In the genomic region with DNA sequence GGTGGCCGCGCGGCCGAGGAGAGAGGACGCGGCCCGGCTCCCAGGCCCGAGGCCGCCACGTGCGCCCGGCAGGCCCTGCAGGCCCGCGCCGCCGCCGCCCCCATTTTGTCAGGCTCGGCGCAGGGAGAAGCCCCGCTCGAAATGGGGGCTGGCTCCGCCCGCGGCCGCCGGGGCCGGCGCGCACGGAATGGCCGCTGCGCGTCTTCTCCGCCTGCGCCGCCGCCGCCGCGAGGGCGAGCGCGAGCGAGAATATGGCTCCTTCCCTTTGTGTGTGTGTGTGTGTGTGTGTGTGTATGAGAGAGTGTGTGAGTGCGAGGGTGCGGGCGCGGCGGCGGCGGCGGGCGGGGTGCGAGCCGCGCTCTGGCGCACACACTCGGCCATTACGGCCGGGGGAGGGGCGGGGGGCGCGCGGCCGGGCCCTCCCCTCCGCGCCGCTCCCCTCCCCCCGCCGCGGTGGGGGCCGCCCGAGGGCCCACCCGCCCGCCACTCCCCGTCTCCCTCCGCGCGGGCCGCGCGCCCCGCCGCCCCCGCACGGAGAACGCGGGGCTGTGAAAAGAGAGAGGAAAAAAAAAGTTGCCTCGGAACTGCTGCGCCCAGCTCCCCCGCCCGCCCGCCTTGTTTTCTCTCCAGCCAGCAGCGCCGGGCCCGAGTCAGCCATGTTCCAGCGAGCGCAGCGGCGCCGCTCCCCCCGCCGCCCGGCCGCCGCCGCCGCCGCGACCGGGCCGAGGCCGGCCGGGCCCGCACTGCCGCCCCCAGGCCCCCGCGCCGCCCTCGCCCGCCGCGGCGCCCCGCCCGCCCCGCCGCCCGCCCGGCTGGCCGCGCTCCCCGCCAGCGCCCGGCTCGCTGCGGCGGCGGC, we compare ENCODE assay signal across 8 cellular contexts. TPM values are rescaled to one million over a fixed set of nuclear protein-coding genes. Genes with fewer than 3 reads are reported as not detected.
DNase-seq lines count a peak whose midpoint lies in the region; ATAC-seq, FAIRE-seq and TF ChIP-seq lines count a peak whose summit lies in the region.

No MANE protein-coding gene starts in this region.

- peaks cover 33% of the 10 kb centered on the region for H3K36me3 Mint-ChIP-seq in activated CD8-positive, alpha-beta T cell treated with anti-CD3 and anti-CD28 coated beads, Interleukin-2, amount 10 ng/mL, durations not matched to agents 7 days and 5 days (ENCODE audit: low read depth)

- ATAC-seq in A549 (peak; percentile 26 to 59), GM18511 (IDR thresholded peaks at IDR 0.05; ENCODE audit: unreplicated experiment) (peak; percentile 35), HG03045 (IDR thresholded peaks at IDR 0.05; ENCODE audit: unreplicated experiment) (peak; percentile 32)
- ATAC-seq in activated CD8-positive, alpha-beta T cell treated with anti-CD3 and anti-CD28 coated beads, Interleukin-2, amount 10 ng/mL, durations not matched to agents 7 days and 5 days: peak; percentile 37

- DNase-seq in A549 (ENCODE audit: low read depth in 1 of 2, low spot score in 1 of 2): peak; percentile 22 to 80
- peak; percentile 65 for DNase-seq in NCI-H446 treated with DMSO at 0.1 percent for 48 hours (lab: John Stamatoyannopoulos, UW)
- DNase-seq in activated CD8-positive, alpha-beta T cell treated with anti-CD3 and anti-CD28 coated beads, Interleukin-2, amount 10 ng/mL, durations not matched to agents 7 days and 5 days: peak; percentile 77
- DNase-seq in effector CD4-positive, alpha-beta T cell: peak; percentile 75
- DNase-seq in lung microvascular endothelial cell (ENCODE audit: low read depth in 2 of 2): peak; percentile 80 to 89
- peak; percentile 57 for DNase-seq in stimulated activated CD8-positive, alpha-beta memory T cell treated with anti-CD3 and anti-CD28 coated beads, Interleukin-12 subunit alpha, Interleukin-12 subunit beta, amount 100 ng/mL, for 1 hour (ENCODE audit: low read depth)

- no peaks in the 10 kb centered on the region for H3K9me3 Mint-ChIP-seq in activated CD8-positive, alpha-beta T cell treated with anti-CD3 and anti-CD28 coated beads, Interleukin-2, amount 10 ng/mL, durations not matched to agents 7 days and 5 days (ENCODE audit: insufficient read depth)

- peak overlapping the region; percentile 98 to 100 for H3K27ac ChIP-seq in A549

- H3K27ac Mint-ChIP-seq in activated CD8-positive, alpha-beta T cell treated with anti-CD3 and anti-CD28 coated beads, Interleukin-2, amount 10 ng/mL, durations not matched to agents 7 days and 5 days: peak overlapping the region; percentile 98

- WGBS in A549 (ENCODE audit: missing lambda C conversion rate): 0% methylated on average over 4 of the region's 139 CpGs

- TF ChIP-seq POLR2A in A549 (IDR thresholded peaks at IDR 0.05; ENCODE audit: low read length): peak; percentile 37; the same call in 1 of the 2 replicates

- peak overlapping the region; percentile 100 for H3K4me3 ChIP-seq in A549

- peaks cover 24% of the 10 kb centered on the region for H3K4me1 ChIP-seq in A549

- H3K27me3 Mint-ChIP-seq in activated CD8-positive, alpha-beta T cell treated with anti-CD3 and anti-CD28 coated beads, Interleukin-2, amount 10 ng/mL, durations not matched to agents 7 days and 5 days (ENCODE audit: low read depth): no peaks in the 10 kb centered on the region

- no peak for TF ChIP-seq CTCF in A549 (IDR thresholded peaks at IDR 0.05)

- CTCF ChIA-PET in A549 (lab: Yijun Ruan, JAX): interaction anchor here (0.6 kb wide), 1 partner anchor 65 kb away, joined by 3 read pairs; no protein-coding TSS in a partner anchor
- CTCF ChIA-PET in activated CD8-positive, alpha-beta T cell treated with anti-CD3 and anti-CD28 coated beads, Interleukin-2, amount 10 ng/mL, durations not matched to agents 7 days and 5 days (lab: Charles Lee): no interaction called here

- POLR2A ChIA-PET in A549 (lab: Yijun Ruan, JAX): interaction anchor here (1.5 to 2.5 kb wide), 2 partner anchors 42 to 152 kb away, joined by 4 to 17 read pairs; a partner anchor contains a TSS
- POLR2A ChIA-PET in activated CD8-positive, alpha-beta T cell treated with anti-CD3 and anti-CD28 coated beads, Interleukin-2, amount 10 ng/mL, durations not matched to agents 7 days and 5 days (lab: Charles Lee): interaction anchor here (0.6 to 3.5 kb wide), 12 partner anchors 35 to 332 kb away, joined by 3 to 57 read pairs (median 3); a partner anchor contains a TSS

- peak overlapping the region; percentile 87 for H3K4me3 Mint-ChIP-seq in activated CD8-positive, alpha-beta T cell treated with anti-CD3 and anti-CD28 coated beads, Interleukin-2, amount 10 ng/mL, durations not matched to agents 7 days and 5 days

- H3K4me1 Mint-ChIP-seq in activated CD8-positive, alpha-beta T cell treated with anti-CD3 and anti-CD28 coated beads, Interleukin-2, amount 10 ng/mL, durations not matched to agents 7 days and 5 days (ENCODE audit: low read depth): peaks cover 28% of the 10 kb centered on the region

- FAIRE-seq in A549 (lab: Jason Lieb, UNC): no peak

- TF ChIP-seq RAD21 in A549 (conservative IDR thresholded peaks at IDR 0.05 in 1 of 2, IDR thresholded peaks at IDR 0.05 in 1 of 2): no peak

- H3K9me3 ChIP-seq in A549: no peaks in the 10 kb centered on the region

- H3K4me2 ChIP-seq in A549: peak overlapping the region; percentile 94

- TF ChIP-seq EP300 in A549 (IDR thresholded peaks at IDR 0.05): no peak

TF ChIP-seq in A549, 52 proteins besides CTCF, POLR2A, EP300 and RAD21:
- TF ChIP-seq HOXB5 (CRISPR knock-in tag; IDR thresholded peaks at IDR 0.05) (no peak), MYC (IDR thresholded peaks at IDR 0.05; ENCODE audit: borderline replicate concordance, low read length) (peak; percentile 91), SMC3 (IDR thresholded peaks at IDR 0.05) (peak; percentile 16; the same call in 1 of the 3 replicates), BHLHE40 (IDR thresholded peaks at IDR 0.05; ENCODE audit: low read depth, low read length) (no peak), TP53 (CRISPR knock-in tag; IDR thresholded peaks at IDR 0.05) (0 out of 2 replicates have a peak, but pooled peaks have one; percentile 33), PHF8 (IDR thresholded peaks at IDR 0.05; ENCODE audit: borderline replicate concordance, low read depth) (peak; percentile 17; the same call in 1 of the 2 replicates), JUN (IDR thresholded peaks at IDR 0.05) (peak; percentile 75 to 81; a peak in 4 of 5 replicates), FOSL2 (IDR thresholded peaks at IDR 0.05) (no peak), FOSL2 (CRISPR knock-in tag; IDR thresholded peaks at IDR 0.05) (0 out of 2 replicates have a peak, but pooled peaks have one; percentile 8)
- TF ChIP-seq, protein P1, sequence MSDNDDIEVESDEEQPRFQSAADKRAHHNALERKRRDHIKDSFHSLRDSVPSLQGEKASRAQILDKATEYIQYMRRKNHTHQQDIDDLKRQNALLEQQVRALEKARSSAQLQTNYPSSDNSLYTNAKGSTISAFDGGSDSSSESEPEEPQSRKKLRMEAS (IDR thresholded peaks at IDR 0.05): peak; percentile 49
- TF ChIP-seq, protein P2, sequence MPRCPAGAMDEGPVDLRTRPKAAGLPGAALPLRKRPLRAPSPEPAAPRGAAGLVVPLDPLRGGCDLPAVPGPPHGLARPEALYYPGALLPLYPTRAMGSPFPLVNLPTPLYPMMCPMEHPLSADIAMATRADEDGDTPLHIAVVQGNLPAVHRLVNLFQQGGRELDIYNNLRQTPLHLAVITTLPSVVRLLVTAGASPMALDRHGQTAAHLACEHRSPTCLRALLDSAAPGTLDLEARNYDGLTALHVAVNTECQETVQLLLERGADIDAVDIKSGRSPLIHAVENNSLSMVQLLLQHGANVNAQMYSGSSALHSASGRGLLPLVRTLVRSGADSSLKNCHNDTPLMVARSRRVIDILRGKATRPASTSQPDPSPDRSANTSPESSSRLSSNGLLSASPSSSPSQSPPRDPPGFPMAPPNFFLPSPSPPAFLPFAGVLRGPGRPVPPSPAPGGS (IDR thresholded peaks at IDR 0.05): 0 out of 3 replicates have a peak, but pooled peaks have one; percentile 34

RNA-seq across cellular contexts. Expression of a gene that starts 1.0 kb away (rescaled TPM):
- polyA plus RNA-seq in A549 (2011; rRNA removed) (295 and 353 TPM in 2 replicates), A549 (2017; fragmentation: RNase III; extraction: RNeasy Plus Mini Kit Qiagen cat#74134 plus additional on column Dnase treatment) (613 to 689 TPM (median 641 TPM) in 3 replicates)
- polyA plus RNA-seq in A549 (2012; cell fraction: cytosol; rRNA removed): 149 and 172 TPM in 2 replicates
- 53.3 and 78.4 TPM in 2 replicates for polyA plus RNA-seq in A549 (2012; cell fraction: nucleus; rRNA removed)
- 41.7 and 44.2 TPM in 2 replicates for polyA minus RNA-seq in A549 (2011; rRNA and poly(A)+ RNA removed)
- 100 to 1,000 TPM; 650 to 662 TPM for total RNA-seq in activated CD8-positive, alpha-beta T cell treated with anti-CD3 and anti-CD28 coated beads, Interleukin-2, amount 10 ng/mL, durations not matched to agents 7 days and 5 days
- total RNA-seq in lung microvascular endothelial cell: 90.1 and 104 TPM in 2 replicates

RNA-seq across cellular contexts. Expression of a gene that starts 42.4 kb away (rescaled TPM):
- polyA plus RNA-seq in A549 (2011; rRNA removed) (0.48 TPM in 1 of 2 replicates, not detected in the other), A549 (2017; fragmentation: RNase III; extraction: RNeasy Plus Mini Kit Qiagen cat#74134 plus additional on column Dnase treatment) (0.31 to 0.53 TPM (median 0.33 TPM) in 3 replicates)
- not detected in 2 replicates for polyA plus RNA-seq in A549 (2012; cell fraction: cytosol; rRNA removed)
- polyA plus RNA-seq in A549 (2012; cell fraction: nucleus; rRNA removed): not detected in 2 replicates
- 0.12 TPM in 1 of 2 replicates, not detected in the other for polyA minus RNA-seq in A549 (2011; rRNA and poly(A)+ RNA removed)
- total RNA-seq in activated CD8-positive, alpha-beta T cell treated with anti-CD3 and anti-CD28 coated beads, Interleukin-2, amount 10 ng/mL, durations not matched to agents 7 days and 5 days: not detected
- not detected in 2 replicates for total RNA-seq in lung microvascular endothelial cell

Comparison
In these comparisons a context has a peak if more than half of its experiments do, and no peak if none do; other contexts are left out.
1. Peak in every context shown above with its lines: DNase-seq, ATAC-seq, H3K4me3 ChIP-seq and H3K27ac ChIP-seq.